ENCODE assay signal across 10 cellular contexts in genomic region chr5:148949871-148950863, GRCh38.
DNase-seq lines count a peak whose midpoint lies in the region; ATAC-seq and TF ChIP-seq lines count a peak whose summit lies in the region.
"Had no signal": no experiment of that assay in that cellular context is flagged by ENCODE, and none has a peak within 500 bp of the region (broad histone marks: within the 10 kb centered on the region; RNA-seq: fewer than 3 reads in every experiment).

No MANE protein-coding gene starts in this region.

- H3K27me3 ChIP-seq in lung (ENCODE audit: control insufficient read depth, insufficient read depth), result no peaks in the 10 kb centered on the region
- H3K27me3 ChIP-seq in upper lobe of right lung, result no peaks in the 10 kb centered on the region

- ATAC-seq in lung (ENCODE audit: insufficient read depth, low FRiP score) (peak; percentile 59), upper lobe of right lung (peak; percentile 96), GM18520 (IDR thresholded peaks at IDR 0.05; ENCODE audit: unreplicated experiment) (no peak), GM18517 (IDR thresholded peaks at IDR 0.05; ENCODE audit: unreplicated experiment) (no peak)
- ATAC-seq: stimulated activated naive CD8-positive, alpha-beta T cell treated with anti-CD3 and anti-CD28 coated beads, Interleukin-15, Interleukin-2, amounts not matched to agents 100 U/mL and 50 U/mL, for 24 hours had no signal

- intact Hi-C loops in upper lobe of right lung (cut with DNase I), result no loop called here

- no peak for TF ChIP-seq CTCF in epithelial cell of esophagus (IDR thresholded peaks at IDR 0.05; ENCODE audit: insufficient read depth, low read depth, low read length, missing control alignments)
- TF ChIP-seq CTCF in lung (IDR thresholded peaks at IDR 0.05; ENCODE audit: control extremely low read depth, extremely low read depth), result no peak
- no peak for TF ChIP-seq CTCF in upper lobe of right lung (IDR thresholded peaks at IDR 0.05)

- DNase-seq in NCI-H1417 (lab: John Stamatoyannopoulos, UW) (peak in 2 of 3 experiments; percentile 3 to 11), NCI-H1417 treated with DMSO at 0.1 percent for 48 hours (lab: John Stamatoyannopoulos, UW) (no peak), epithelial cell of esophagus (ENCODE audit: low read depth) (peak; percentile 93), lung (ENCODE audit: low spot score) (peak; percentile 76), upper lobe of right lung (peak; percentile 86), NCI-H2107 (lab: John Stamatoyannopoulos, UW) (no peak)
- DNase-seq: stimulated activated CD4-positive, alpha-beta T cell treated with anti-CD3 and anti-CD28 coated beads, Interleukin-2, amount 100 ng/mL, for 48 hours; stimulated activated naive CD8-positive, alpha-beta T cell treated with anti-CD3 and anti-CD28 coated beads, Interleukin-15, Interleukin-2, amounts not matched to agents 100 U/mL and 50 U/mL, for 24 hours had no signal

- H3K4me1 ChIP-seq in lung (ENCODE audit: control insufficient read depth in 2 of 2, insufficient read depth in 2 of 2, low read length in 2 of 2) (no peaks in the 10 kb centered on the region), upper lobe of right lung (peaks cover 6% of the 10 kb centered on the region)

- H3K9me3 ChIP-seq in lung (ENCODE audit: control insufficient read depth in 2 of 2, insufficient read depth in 1 of 2, low read length in 1 of 2), result no peaks in the 10 kb centered on the region
- H3K9me3 ChIP-seq in upper lobe of right lung, result no peaks in the 10 kb centered on the region

- no peaks in the 10 kb centered on the region for H3K36me3 ChIP-seq in lung (ENCODE audit: control insufficient read depth in 2 of 2, insufficient read depth in 2 of 2, low read length in 2 of 2)
- H3K36me3 ChIP-seq in upper lobe of right lung, result no peaks in the 10 kb centered on the region

- 64 to 65% methylated on average over 6 of the region's 6 CpGs for WGBS in lung, 2 donors

- H3K27ac ChIP-seq in lung (ENCODE audit: low read depth in 1 of 2, low read length in 1 of 2) (peak overlapping the region; percentile 60 to 78), upper lobe of right lung (peak overlapping the region; percentile 58)

- H3K4me3 ChIP-seq in epithelial cell of esophagus (ENCODE audit: low read length) (no peak overlapping the region), lung (no peak overlapping the region), upper lobe of right lung (no peak overlapping the region)

Comparison
In these comparisons a context has a peak if more than half of its experiments do, and no peak if none do; other contexts are left out.
1. DNase-seq: peak in NCI-H1417 (2 of 3), epithelial cell of esophagus (single experiment), lung (single experiment) and upper lobe of right lung (single experiment); none in NCI-H1417 treated with DMSO at 0.1 percent for 48 hours (single experiment) and NCI-H2107 (single experiment).
2. ATAC-seq: peak in lung (single experiment) and upper lobe of right lung (single experiment); none in GM18520 (single experiment) and GM18517 (single experiment).